ENCODE assay signal across 8 cellular contexts in genomic region chr12:105235747-105236476, GRCh38.
DNase-seq lines count a peak whose midpoint lies in the region; ATAC-seq and TF ChIP-seq lines count a peak whose summit lies in the region.

APPL2 (minus strand) TSS chr12:105236174; CDS start chr12:105236012, 162 bp downstream.

- TF ChIP-seq CTCF in choroid plexus epithelial cell (conservative IDR thresholded peaks at IDR 0.05; ENCODE audit: low read depth, low read length), result no peak

- peak within 1 kb of the TSS; percentile 82 for H3K4me3 ChIP-seq in choroid plexus epithelial cell (ENCODE audit: low read depth, low read length)

- peak; percentile 90 for ATAC-seq in HG03432 (IDR thresholded peaks at IDR 0.05; ENCODE audit: unreplicated experiment)

- TF ChIP-seq POLR2A in GM19099 (IDR thresholded peaks at IDR 0.05; ENCODE audit: extremely low read depth, insufficient read length, low read depth), result peak; percentile 89

- DNase-seq in AG20443 (ENCODE audit: low spot score), result peak; percentile 95
- peak; percentile 78 for DNase-seq in NCI-H510A treated with DMSO at 0.1 percent for 48 hours (lab: John Stamatoyannopoulos, UW)
- peak; percentile 75 to 77 for DNase-seq in activated CD4-positive, alpha-beta T cell treated with anti-CD3 and anti-CD28 coated beads for 4 hours
- peak; percentile 86 for DNase-seq in choroid plexus epithelial cell (ENCODE audit: low read depth)
- peak; percentile 67 for DNase-seq in kidney glomerular epithelial cell (lab: John Stamatoyannopoulos, UW)
- peak; percentile 46 to 61 for DNase-seq in stimulated activated CD4-positive, alpha-beta T cell treated with anti-CD3 and anti-CD28 coated beads, Interleukin-1b, Interleukin-23, amount 100 ng/mL, for 1 hour (ENCODE audit: low read depth in 2 of 2)

Comparison
In these comparisons a context has a peak if more than half of its experiments do, and no peak if none do; other contexts are left out.
1. Peak in every context shown above with its lines: DNase-seq, ATAC-seq and H3K4me3 ChIP-seq.